25 cellular contexts compared by ENCODE assay signal in genomic region chr2:54187331-54187730, GRCh38.
"Had no signal": no experiment of that assay in that cellular context is flagged by ENCODE, and none has a peak within 500 bp of the region (broad histone marks: within the 10 kb centered on the region; RNA-seq: fewer than 3 reads in every experiment).

No MANE protein-coding gene starts in this region.

- H3K9me3 Mint-ChIP-seq: dendritic cell treated with granulocyte-macrophage colony-stimulating factor and Interleukin-4, amounts not matched to agents 40 ng/mL and 50 ng/mL, for 4 days; effector memory CD8-positive, alpha-beta T cell had no signal

- H3K27me3 ChIP-seq: colonic mucosa, esophagus squamous epithelium, gastrocnemius medialis, heart right ventricle, left lung had no signal

- ATAC-seq: effector memory CD8-positive, alpha-beta T cell; esophagus mucosa; gastrocnemius medialis; heart right ventricle; left cardiac atrium; left lung; left ventricle myocardium superior; lower lobe of right lung had no signal

- H3K4me3 ChIP-seq: colonic mucosa, esophagus squamous epithelium, gastrocnemius medialis, heart right ventricle, left lung, lower lobe of right lung had no signal

- H3K27me3 Mint-ChIP-seq: dendritic cell treated with granulocyte-macrophage colony-stimulating factor and Interleukin-4, amounts not matched to agents 40 ng/mL and 50 ng/mL, for 4 days; effector memory CD8-positive, alpha-beta T cell had no signal

- H3K4me3 Mint-ChIP-seq: dendritic cell treated with granulocyte-macrophage colony-stimulating factor and Interleukin-4, amounts not matched to agents 40 ng/mL and 50 ng/mL, for 4 days; effector memory CD8-positive, alpha-beta T cell; endodermal cell had no signal

- FAIRE-seq: endometrium, islet of Langerhans, keratinocyte had no signal

- H3K27ac ChIP-seq: colonic mucosa, epithelial cell of prostate, esophagus squamous epithelium, gastrocnemius medialis, heart right ventricle, left lung, lower lobe of right lung had no signal

- H3K9me3 ChIP-seq: colonic mucosa, esophagus squamous epithelium, gastrocnemius medialis, heart right ventricle, left lung, lower lobe of right lung had no signal

- H3K36me3 ChIP-seq: colonic mucosa, esophagus squamous epithelium, left lung, lower lobe of right lung had no signal

- DNase-seq: colonic mucosa; cortex of kidney; effector CD8-positive, alpha-beta T cell; effector memory CD8-positive, alpha-beta T cell; endodermal cell; erythroblast; esophagus squamous epithelium; foreskin fibroblast; foreskin melanocyte; gastrocnemius medialis; glutamatergic neuron; heart right ventricle; hippocampal formation; left cardiac atrium; left lung; left ventricle myocardium superior; lower lobe of right lung; mesendoderm; midbrain had no signal

- H3K4me1 ChIP-seq: colonic mucosa, esophagus squamous epithelium, left lung, lower lobe of right lung had no signal

- H3K27ac Mint-ChIP-seq: dendritic cell treated with granulocyte-macrophage colony-stimulating factor and Interleukin-4, amounts not matched to agents 40 ng/mL and 50 ng/mL, for 4 days; endodermal cell had no signal
